Comparison of ENCODE assay signal across 8 cellular contexts in the genomic region with DNA sequence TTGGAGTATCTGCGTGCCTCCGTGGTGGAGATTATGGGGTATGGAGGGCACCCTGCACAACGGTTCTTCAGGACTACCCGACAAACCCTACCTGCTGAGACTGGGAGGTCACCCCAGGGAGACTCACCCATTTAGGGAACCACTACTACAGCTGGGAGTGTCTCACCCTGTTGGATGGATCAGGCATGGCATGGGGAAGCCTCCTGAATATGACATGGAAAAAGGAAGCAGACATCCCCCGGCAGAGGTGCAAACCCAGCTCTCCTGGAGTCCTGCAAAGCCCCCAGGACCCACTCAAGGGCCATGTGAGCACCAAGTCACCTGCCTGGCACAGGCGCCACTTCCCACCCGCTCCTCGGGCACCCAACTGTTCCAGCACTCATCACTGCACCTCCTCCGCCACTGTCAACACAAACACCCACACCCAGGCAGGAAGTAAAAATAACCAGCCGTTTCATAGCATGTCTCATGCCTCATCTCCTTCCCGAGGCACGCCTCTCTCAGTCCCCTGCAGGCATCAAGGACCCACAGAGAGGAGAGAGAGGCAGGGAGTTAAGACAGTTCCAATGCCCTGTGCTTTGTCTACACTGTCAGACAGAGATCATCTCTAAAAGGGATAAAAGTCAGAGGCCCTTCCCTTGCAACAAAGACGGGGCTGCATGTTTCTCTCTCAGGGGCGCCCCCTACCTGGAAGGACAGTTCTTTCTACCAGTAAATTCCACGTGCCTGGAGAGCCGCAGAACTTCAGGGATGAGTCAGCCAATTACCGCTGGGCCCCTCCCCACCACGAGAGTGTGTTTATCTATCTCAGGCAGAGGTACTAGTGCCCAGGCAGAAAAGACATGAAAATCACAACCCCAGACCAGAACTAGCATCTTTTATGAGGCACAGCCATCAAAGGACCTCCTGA.
DNase-seq lines count a peak whose midpoint lies in the region; ATAC-seq and TF ChIP-seq lines count a peak whose summit lies in the region.

No MANE protein-coding gene starts in this region.

- peak; percentile 90 for DNase-seq in A172 (ENCODE audit: low spot score)
- peak; percentile 53 for DNase-seq in T follicular helper cell (ENCODE audit: low read depth)
- peak; percentile 69 to 84 for DNase-seq in activated naive CD4-positive, alpha-beta T cell treated with anti-CD3 and anti-CD28 coated beads, Interleukin-2, amount 50 U/mL, for 72 hours (ENCODE audit: low spot score in 2 of 2)
- peak in 2 of 3 donors; percentile 46 to 54 for DNase-seq in mucosa of descending colon
- no peak for DNase-seq in type B pancreatic cell (ENCODE audit: extremely low spot score, unreplicated experiment)
- DNase-seq in dedifferentiated amniotic fluid mesenchymal stem cell (ENCODE audit: extremely low spot score): no peak

- no peaks in the 10 kb centered on the region for H3K9me3 Mint-ChIP-seq in activated naive CD4-positive, alpha-beta T cell treated with anti-CD3 and anti-CD28 coated beads, Interleukin-2, amount 50 U/mL, for 72 hours
- no peaks in the 10 kb centered on the region for H3K9me3 Mint-ChIP-seq in type B pancreatic cell

- H3K4me1 ChIP-seq in mucosa of descending colon (ENCODE audit: low read depth): no peaks in the 10 kb centered on the region

- no peaks in the 10 kb centered on the region for H3K9me3 ChIP-seq in mucosa of descending colon

- intact Hi-C loops in mucosa of descending colon (cut with DNase I, micrococcal nuclease): no loop called here

- H3K4me1 Mint-ChIP-seq in type B pancreatic cell (ENCODE audit: unreplicated experiment): peaks cover 35% of the 10 kb centered on the region

- TF ChIP-seq CTCF in mucosa of descending colon (IDR thresholded peaks at IDR 0.05): no peak
- peak; percentile 50 for TF ChIP-seq CTCF in type B pancreatic cell (conservative IDR thresholded peaks at IDR 0.05)

- peak overlapping the region; percentile 16 to 63 for H3K27ac Mint-ChIP-seq in activated naive CD4-positive, alpha-beta T cell treated with anti-CD3 and anti-CD28 coated beads, Interleukin-2, amount 50 U/mL, for 72 hours
- H3K27ac Mint-ChIP-seq in type B pancreatic cell: peak overlapping the region; percentile 88

- no peaks in the 10 kb centered on the region for H3K36me3 ChIP-seq in mucosa of descending colon (ENCODE audit: low read depth)

- H3K36me3 Mint-ChIP-seq in activated naive CD4-positive, alpha-beta T cell treated with anti-CD3 and anti-CD28 coated beads, Interleukin-2, amount 50 U/mL, for 72 hours: no peaks in the 10 kb centered on the region
- peaks cover 5% of the 10 kb centered on the region for H3K36me3 Mint-ChIP-seq in type B pancreatic cell

- H3K4me3 ChIP-seq in mucosa of descending colon: no peak overlapping the region

- ATAC-seq in GM18909 (IDR thresholded peaks at IDR 0.05; ENCODE audit: poor library complexity, unreplicated experiment) (peak; percentile 52), HG03565 (IDR thresholded peaks at IDR 0.05; ENCODE audit: unreplicated experiment) (peak; percentile 26), mucosa of descending colon (peak; percentile 79)
- peak; percentile 93 to 94 for ATAC-seq in activated naive CD4-positive, alpha-beta T cell treated with anti-CD3 and anti-CD28 coated beads, Interleukin-2, amount 50 U/mL, for 72 hours

- H3K27me3 Mint-ChIP-seq in type B pancreatic cell: no peaks in the 10 kb centered on the region

- H3K4me3 Mint-ChIP-seq in type B pancreatic cell: peak overlapping the region; percentile 72

Comparison
In these comparisons a context has a peak if more than half of its experiments do, and no peak if none do; other contexts are left out.
1. DNase-seq: peak in A172 (single experiment), T follicular helper cell (single experiment), activated naive CD4-positive, alpha-beta T cell treated with anti-CD3 and anti-CD28 coated beads, Interleukin-2, amount 50 U/mL, for 72 hours (2 of 2) and mucosa of descending colon (2 of 3); none in type B pancreatic cell (single experiment) and dedifferentiated amniotic fluid mesenchymal stem cell (single experiment).
2. ATAC-seq: peak in every context shown above with its lines; median percentile 94 in activated naive CD4-positive, alpha-beta T cell treated with anti-CD3 and anti-CD28 coated beads, Interleukin-2, amount 50 U/mL, for 72 hours; 79 in mucosa of descending colon; 52 in GM18909; 26 in HG03565.